20 cellular contexts compared by ENCODE assay signal in the genomic region with DNA sequence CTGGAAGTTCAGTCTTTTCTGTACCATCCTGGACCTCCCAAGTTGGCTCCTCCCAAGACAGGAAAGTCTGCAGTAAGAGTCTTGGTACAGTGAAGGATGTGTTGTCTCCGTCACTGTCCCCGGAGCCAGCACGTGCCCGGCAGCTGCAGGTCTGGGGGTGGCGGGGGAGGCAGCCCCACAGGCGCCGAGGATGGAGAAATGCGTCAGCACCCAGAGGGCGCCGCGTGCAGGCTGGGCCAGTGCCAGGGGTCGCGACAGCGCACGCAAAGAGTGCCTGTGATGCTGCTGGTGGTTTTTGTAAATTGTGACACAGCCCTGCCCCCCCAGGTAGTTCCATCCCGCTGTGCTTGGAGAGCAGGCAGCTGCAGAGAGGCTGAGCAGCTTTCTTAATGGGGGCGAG.
DNase-seq lines count a peak whose midpoint lies in the region; ATAC-seq and TF ChIP-seq lines count a peak whose summit lies in the region.
"Had no signal": no experiment of that assay in that cellular context is flagged by ENCODE, and none has a peak within 500 bp of the region (broad histone marks: within the 10 kb centered on the region; RNA-seq: fewer than 3 reads in every experiment).

No MANE protein-coding gene starts in this region.

- H3K36me3 ChIP-seq in DND-41 (ENCODE audit: insufficient read depth, low read length) (no peaks in the 10 kb centered on the region), SJSA1 (peaks cover 5% of the 10 kb centered on the region; the same call in 1 of the 2 replicates)
- H3K36me3 ChIP-seq: brain microvascular endothelial cell, stomach had no signal

- H3K4me2 ChIP-seq in DND-41 (ENCODE audit: insufficient read depth, low read length): no peak overlapping the region

- TF ChIP-seq CTCF in DND-41 (IDR thresholded peaks at IDR 0.05; ENCODE audit: borderline replicate concordance, extremely low read depth, low read length, poor library complexity, severe bottlenecking) (no peak), GM13977 (IDR thresholded peaks at IDR 0.05; ENCODE audit: extremely low read depth, insufficient read depth, missing control alignments) (no peak)

- DNase-seq in AG08395 (ENCODE audit: low spot score) (peak; percentile 84), DND-41 (peak; percentile 61), SJSA1 (ENCODE audit: low read depth in 1 of 2, low spot score in 2 of 2) (peak; percentile 77 to 86), hypothalamus (lab: John Stamatoyannopoulos, UW) (peak in 30 of 51 donors; percentile 15 to 78 (median 42)), GM13977 (ENCODE audit: low spot score) (no peak), SKM-1 treated with dmso at 0.1 percent for 144 hours (lab: John Stamatoyannopoulos, UW; ENCODE audit: unreplicated experiment) (no peak), dedifferentiated amniotic fluid mesenchymal stem cell (ENCODE audit: extremely low spot score) (no peak)
- DNase-seq: activated CD8-positive, alpha-beta memory T cell treated with anti-CD3 and anti-CD28 coated beads, Interleukin-2, amount 50 U/mL, for 4 hours; AML-193; brain microvascular endothelial cell; DMS53; Karpas-422; left colon; NCI-H1417 treated with DMSO at 0.1 percent for 48 hours; NCI-H774; stomach; T-helper 2 cell had no signal

- H3K4me3 ChIP-seq in DND-41 (ENCODE audit: low read depth in 1 of 2, low read length in 2 of 2) (no peak overlapping the region), SJSA1 (no peak overlapping the region)
- H3K4me3 ChIP-seq: stomach had no signal

- H3K4me1 ChIP-seq in DND-41 (ENCODE audit: insufficient read depth, low read length) (0 out of 2 replicates have a peak, but pooled peaks cover 6% of the 10 kb centered on the region), SJSA1 (replicated peaks) (peaks cover 28% of the 10 kb centered on the region)
- H3K4me1 ChIP-seq: parathyroid adenoma, stomach had no signal

- ATAC-seq in DND-41 (ENCODE audit: insufficient read depth, low read depth) (peak; percentile 71), GM21447 (IDR thresholded peaks at IDR 0.05; ENCODE audit: unreplicated experiment) (no peak)
- ATAC-seq: activated CD4-positive, CD25-positive, alpha-beta regulatory T cell treated with anti-CD3 and anti-CD28 coated beads, Interleukin-2, amount 50 U/mL, for 24 hours; left colon had no signal

- H2AFZ ChIP-seq in DND-41 (ENCODE audit: low read depth, low read length): no peak overlapping the region
- H2AFZ ChIP-seq: parathyroid adenoma had no signal

- no peaks in the 10 kb centered on the region for H3K9me3 ChIP-seq in DND-41 (ENCODE audit: insufficient read depth, low read length, severe bottlenecking)
- H3K9me3 ChIP-seq in SJSA1 (replicated peaks): 0 out of 2 replicates have a peak, but pooled peaks cover 3% of the 10 kb centered on the region
- H3K9me3 ChIP-seq: stomach had no signal

- H3K79me2 ChIP-seq in DND-41 (ENCODE audit: insufficient read depth, low read length): no peaks in the 10 kb centered on the region
- H3K79me2 ChIP-seq: parathyroid adenoma had no signal

- no peak overlapping the region for H3K9ac ChIP-seq in DND-41 (ENCODE audit: low read depth, low read length)
- H3K9ac ChIP-seq: parathyroid adenoma had no signal

- no peaks in the 10 kb centered on the region; the same call in 1 of the 2 replicates for H4K20me1 ChIP-seq in DND-41 (ENCODE audit: insufficient read depth, low read length)

- H3K27me3 ChIP-seq in DND-41 (ENCODE audit: insufficient read depth, low read length, poor library complexity): peaks cover 28% of the 10 kb centered on the region
- H3K27me3 ChIP-seq in SJSA1 (replicated peaks): no peaks in the 10 kb centered on the region
- H3K27me3 ChIP-seq: brain microvascular endothelial cell had no signal

- H3K27ac ChIP-seq in DND-41 (ENCODE audit: low read length) (no peak overlapping the region), SJSA1 (peak overlapping the region; percentile 53)
- H3K27ac ChIP-seq: brain microvascular endothelial cell, parathyroid adenoma, stomach had no signal

- in situ Hi-C loops in GM13977 (cut with MboI; ENCODE audit: low pct_unique_long_range_greater_than_20kb, low sequenced_read_pairs, unreplicated experiment): no loop called here

Comparison
In these comparisons a context has a peak if more than half of its experiments do, and no peak if none do; other contexts are left out.
1. DNase-seq: peak in AG08395 (single experiment), DND-41 (single experiment), SJSA1 (2 of 2) and hypothalamus (30 of 51); none in GM13977 (single experiment), SKM-1 treated with dmso at 0.1 percent for 144 hours (single experiment) and dedifferentiated amniotic fluid mesenchymal stem cell (single experiment).